In the genomic region with DNA sequence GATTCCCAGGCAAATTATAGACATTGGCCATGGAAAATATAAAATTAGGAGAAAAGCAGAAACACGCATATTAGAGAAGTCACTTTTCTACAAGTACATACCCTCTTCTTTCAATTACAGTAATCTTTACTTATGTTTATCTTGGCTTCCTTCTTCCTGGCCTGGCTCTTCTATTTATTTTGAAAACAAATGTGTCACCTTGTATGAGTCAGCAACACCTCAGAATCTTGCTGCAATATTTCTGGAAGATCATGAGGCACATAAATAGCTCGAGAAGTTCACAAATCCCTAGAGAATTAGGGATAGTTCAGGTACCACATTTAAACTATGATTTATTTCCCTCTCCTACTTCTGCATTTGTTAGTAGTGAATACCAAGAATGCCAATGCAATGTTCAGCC, we compare ENCODE assay signal across 19 cellular contexts.
DNase-seq lines count a peak whose midpoint lies in the region; ATAC-seq and TF ChIP-seq lines count a peak whose summit lies in the region.
"Had no signal": no experiment of that assay in that cellular context is flagged by ENCODE, and none has a peak within 500 bp of the region (broad histone marks: within the 10 kb centered on the region; RNA-seq: fewer than 3 reads in every experiment).

No MANE protein-coding gene starts in this region.

- no peaks in the 10 kb centered on the region for H3K9me3 ChIP-seq in gastrocnemius medialis
- H3K9me3 ChIP-seq: body of pancreas had no signal

- TF ChIP-seq CTCF in fibroblast of mammary gland (conservative IDR thresholded peaks at IDR 0.05; ENCODE audit: control insufficient read depth, insufficient read depth, low read depth, low read length) (no peak), gastrocnemius medialis (IDR thresholded peaks at IDR 0.05 in 4 of 5, conservative IDR thresholded peaks at IDR 0.05 in 1 of 5) (no peak)

- TF ChIP-seq POLR2A in gastrocnemius medialis (IDR thresholded peaks at IDR 0.05) = no peak

- H3K36me3 ChIP-seq in gastrocnemius medialis = no peaks in the 10 kb centered on the region
- H3K36me3 ChIP-seq: left ventricle myocardium inferior had no signal

- peak; percentile 3 for DNase-seq in HPDE6-E6E7 (ENCODE audit: extremely low spot score)
- DNase-seq in amniotic epithelial cell (ENCODE audit: low read depth) = peak; percentile 50
- peak; percentile 56 for DNase-seq in fibroblast of mammary gland (ENCODE audit: low read depth)
- DNase-seq in gastrocnemius medialis = peak; percentile 2 to 9
- no peak for DNase-seq in NCI-H1694 treated with DMSO at 0.1 percent for 48 hours (lab: John Stamatoyannopoulos, UW)
- no peak for DNase-seq in activated naive CD4-positive, alpha-beta T cell treated with anti-CD3 and anti-CD28 coated beads, Interleukin-2, amount 50 U/mL, for 16 hours
- no peak for DNase-seq in amygdala (lab: John Stamatoyannopoulos, UW)
- DNase-seq: activated CD4-positive, alpha-beta T cell treated with anti-CD3 and anti-CD28 coated beads, Interleukin-2, amount 50 U/mL, for 1 hour; activated naive CD4-positive, alpha-beta T cell; body of pancreas; DMS 273 treated with DMSO at 0.1 percent for 48 hours; H9; KBM-7; left ventricle myocardium inferior; NCI-H1092 treated with DMSO at 0.1 percent for 48 hours; NCI-H774; occipital lobe; RPMI8226; stimulated activated CD4-positive, alpha-beta T cell treated with anti-CD3 and anti-CD28 coated beads, Interleukin-4, amount 100 ng/mL, for 24 hours had no signal

- no peaks in the 10 kb centered on the region for H3K27me3 ChIP-seq in gastrocnemius medialis
- H3K27me3 ChIP-seq: body of pancreas had no signal

- in situ Hi-C loops in gastrocnemius medialis (cut with MboI; ENCODE audit: low sequenced_read_pairs in 4 of 4) = no loop called here

- intact Hi-C loops in gastrocnemius medialis (cut with DNase I; ENCODE audit: low total_unique reads) = loop anchor here (10.0 kb wide), 1 partner anchor 47 kb away; no protein-coding TSS in a partner anchor

- peak; percentile 91 to 98 for ATAC-seq in gastrocnemius medialis
- ATAC-seq: body of pancreas had no signal

- peak overlapping the region in 1 of 4 donors; percentile 46 for H3K27ac ChIP-seq in gastrocnemius medialis
- H3K27ac ChIP-seq: body of pancreas, left ventricle myocardium inferior had no signal

- H3K4me1 ChIP-seq in gastrocnemius medialis = no peaks in the 10 kb centered on the region
- H3K4me1 ChIP-seq: body of pancreas, left ventricle myocardium inferior had no signal

- H3K4me3 ChIP-seq in fibroblast of mammary gland (ENCODE audit: control insufficient read depth, low read depth, low read length) = no peak overlapping the region
- H3K4me3 ChIP-seq in gastrocnemius medialis = no peak overlapping the region
- H3K4me3 ChIP-seq: body of pancreas, left ventricle myocardium inferior had no signal

Comparison
In these comparisons a context has a peak if more than half of its experiments do, and no peak if none do; other contexts are left out.
1. DNase-seq: peak in HPDE6-E6E7 (single experiment), amniotic epithelial cell (single experiment), fibroblast of mammary gland (single experiment) and gastrocnemius medialis (2 of 2); none in NCI-H1694 treated with DMSO at 0.1 percent for 48 hours (single experiment), activated naive CD4-positive, alpha-beta T cell treated with anti-CD3 and anti-CD28 coated beads, Interleukin-2, amount 50 U/mL, for 16 hours (single experiment) and amygdala (0 of 56).